Comparison of ENCODE assay signal across 17 cellular contexts in genomic region chr20:1908191-1908590, GRCh38. TPM values are rescaled to one million over a fixed set of nuclear protein-coding genes. Genes with fewer than 3 reads are reported as not detected.
DNase-seq lines count a peak whose midpoint lies in the region; ATAC-seq, FAIRE-seq and TF ChIP-seq lines count a peak whose summit lies in the region.
"Had no signal": no experiment of that assay in that cellular context is flagged by ENCODE, and none has a peak within 500 bp of the region (broad histone marks: within the 10 kb centered on the region; RNA-seq: fewer than 3 reads in every experiment).

No MANE protein-coding gene starts in this region.

- intact Hi-C loops in naive thymus-derived CD4-positive, alpha-beta T cell (cut with micrococcal nuclease) = no loop called here

- no peaks in the 10 kb centered on the region for H3K36me3 Mint-ChIP-seq in naive thymus-derived CD4-positive, alpha-beta T cell
- peaks cover 70 to 77% of the 10 kb centered on the region in 2 donors for H3K36me3 Mint-ChIP-seq in stimulated activated naive B cell treated with anti-CD40 and anti-IgM and Interleukin-4, amounts not matched to agents 10 μg/mL and 1 μg/mL and 100 μg/mL, for 72 hours
- H3K36me3 Mint-ChIP-seq: CD8-positive, alpha-beta T cell had no signal

- no peaks in the 10 kb centered on the region for H3K36me3 ChIP-seq in naive thymus-derived CD4-positive, alpha-beta T cell (ENCODE audit: control insufficient read depth in 2 of 3, insufficient read depth in 3 of 3, low read length in 3 of 3)
- no peaks in the 10 kb centered on the region for H3K36me3 ChIP-seq in brain microvascular endothelial cell (replicated peaks)

- H3K9me3 ChIP-seq in naive thymus-derived CD4-positive, alpha-beta T cell (ENCODE audit: control insufficient read depth in 2 of 3, low read length in 3 of 3) = no peaks in the 10 kb centered on the region
- H3K9me3 ChIP-seq: BLaER1 treated with 17β-estradiol and CSF1 and Interleukin-3, amounts not matched to agents 10 nM and 100 nM had no signal

- DNase-seq in HTR-8/SVneo (ENCODE audit: insufficient read length, low spot score) = no peak
- DNase-seq in naive thymus-derived CD4-positive, alpha-beta T cell = no peak
- no peak for DNase-seq in stimulated activated naive B cell treated with anti-CD40 and anti-IgM and Interleukin-4, amounts not matched to agents 10 μg/mL and 1 μg/mL and 100 μg/mL, for 72 hours
- DNase-seq in NCI-H446 (lab: John Stamatoyannopoulos, UW) = no peak
- DNase-seq in brain microvascular endothelial cell = no peak
- DNase-seq: CD8-positive, alpha-beta T cell; DND-41; H9; KG1; NCI-H1105; NCI-H2029 treated with DMSO at 0.1 percent for 48 hours; NCI-H2171 treated with DMSO at 0.1 percent for 48 hours; NCI-H526; OCI-M1 had no signal

- peak; percentile 79 for FAIRE-seq in HTR-8/SVneo (lab: Jason Lieb, UNC)

- CTCF ChIA-PET in naive thymus-derived CD4-positive, alpha-beta T cell (lab: Charles Lee) = no interaction called here

- peaks cover 0 to 24% (median 18%) of the 10 kb centered on the region in 5 donors for H3K27me3 Mint-ChIP-seq in naive thymus-derived CD4-positive, alpha-beta T cell
- H3K27me3 Mint-ChIP-seq in stimulated activated naive B cell treated with anti-CD40 and anti-IgM and Interleukin-4, amounts not matched to agents 10 μg/mL and 1 μg/mL and 100 μg/mL, for 72 hours = no peaks in the 10 kb centered on the region

- no peaks in the 10 kb centered on the region for H3K9me3 Mint-ChIP-seq in naive thymus-derived CD4-positive, alpha-beta T cell
- no peaks in the 10 kb centered on the region for H3K9me3 Mint-ChIP-seq in stimulated activated naive B cell treated with anti-CD40 and anti-IgM and Interleukin-4, amounts not matched to agents 10 μg/mL and 1 μg/mL and 100 μg/mL, for 72 hours
- H3K9me3 Mint-ChIP-seq: CD8-positive, alpha-beta T cell; H9 had no signal

- ATAC-seq in naive thymus-derived CD4-positive, alpha-beta T cell = peak; percentile 29
- no peak for ATAC-seq in stimulated activated naive B cell treated with anti-CD40 and anti-IgM and Interleukin-4, amounts not matched to agents 10 μg/mL and 1 μg/mL and 100 μg/mL, for 72 hours (replicated peaks)
- no peak for ATAC-seq in GM18868 (IDR thresholded peaks at IDR 0.05; ENCODE audit: unreplicated experiment)
- ATAC-seq: CD8-positive, alpha-beta T cell had no signal

- no peak overlapping the region for H3K4me3 Mint-ChIP-seq in naive thymus-derived CD4-positive, alpha-beta T cell
- H3K4me3 Mint-ChIP-seq in stimulated activated naive B cell treated with anti-CD40 and anti-IgM and Interleukin-4, amounts not matched to agents 10 μg/mL and 1 μg/mL and 100 μg/mL, for 72 hours = peak overlapping the region in 1 of 2 donors; percentile 26
- H3K4me3 Mint-ChIP-seq: CD8-positive, alpha-beta T cell; H9 had no signal

- H3K27ac Mint-ChIP-seq in naive thymus-derived CD4-positive, alpha-beta T cell = no peak overlapping the region
- H3K27ac Mint-ChIP-seq in stimulated activated naive B cell treated with anti-CD40 and anti-IgM and Interleukin-4, amounts not matched to agents 10 μg/mL and 1 μg/mL and 100 μg/mL, for 72 hours = peak overlapping the region; percentile 79
- H3K27ac Mint-ChIP-seq: CD8-positive, alpha-beta T cell; H9 had no signal

- H3K4me1 Mint-ChIP-seq in naive thymus-derived CD4-positive, alpha-beta T cell = peaks cover 0 to 7% (median 0%) of the 10 kb centered on the region in 7 donors
- H3K4me1 Mint-ChIP-seq in stimulated activated naive B cell treated with anti-CD40 and anti-IgM and Interleukin-4, amounts not matched to agents 10 μg/mL and 1 μg/mL and 100 μg/mL, for 72 hours = peaks cover 49 to 64% of the 10 kb centered on the region in 2 donors

- no peaks in the 10 kb centered on the region for H3K4me1 ChIP-seq in naive thymus-derived CD4-positive, alpha-beta T cell (ENCODE audit: control insufficient read depth in 2 of 2, insufficient read depth in 2 of 2, low read length in 2 of 2)

- no peak for TF ChIP-seq CTCF in brain microvascular endothelial cell (IDR thresholded peaks at IDR 0.05; ENCODE audit: low read depth, low read length, missing control alignments)

- no peaks in the 10 kb centered on the region for H3K27me3 ChIP-seq in naive thymus-derived CD4-positive, alpha-beta T cell (ENCODE audit: control insufficient read depth in 2 of 2, insufficient read depth in 2 of 2, low read length in 2 of 2)
- H3K27me3 ChIP-seq in brain microvascular endothelial cell (replicated peaks) = no peaks in the 10 kb centered on the region
- H3K27me3 ChIP-seq: BLaER1 treated with 17β-estradiol and CSF1 and Interleukin-3, amounts not matched to agents 10 nM and 100 nM had no signal

- H3K4me3 ChIP-seq in naive thymus-derived CD4-positive, alpha-beta T cell (ENCODE audit: low read length) = no peak overlapping the region
- no peak overlapping the region for H3K4me3 ChIP-seq in brain microvascular endothelial cell (ENCODE audit: low read depth, low read length)
- H3K4me3 ChIP-seq: BLaER1 treated with 17β-estradiol and CSF1 and Interleukin-3, amounts not matched to agents 10 nM and 100 nM had no signal

- in situ Hi-C loops in brain microvascular endothelial cell (cut with HindIII; ENCODE audit: low pct_ligation_motif_present, low sequenced_read_pairs) = no loop called here

- H3K27ac ChIP-seq in angular gyrus (ENCODE audit: low read depth, low read length) = peak overlapping the region; percentile 78
- H3K27ac ChIP-seq in naive thymus-derived CD4-positive, alpha-beta T cell (ENCODE audit: low read depth, low read length) = no peak overlapping the region
- no peak overlapping the region for H3K27ac ChIP-seq in brain microvascular endothelial cell
- H3K27ac ChIP-seq: BLaER1 treated with 17β-estradiol and CSF1 and Interleukin-3, amounts not matched to agents 10 nM and 100 nM had no signal

- POLR2A ChIA-PET in naive thymus-derived CD4-positive, alpha-beta T cell (lab: Charles Lee) = no interaction called here

RNA-seq across cellular contexts. Expression of gene SIRPA, which starts 13.0 kb away (rescaled TPM):
- total RNA-seq in naive thymus-derived CD4-positive, alpha-beta T cell = 10 to 100 TPM in 1 of 5 experiments, 1 to 10 TPM in 3, not detected in 1; 1.7 to 42.9 (median 3.6) TPM
- polyA plus RNA-seq in naive thymus-derived CD4-positive, alpha-beta T cell = not detected
- total RNA-seq: CD8-positive, alpha-beta T cell had no signal
